8 cellular contexts compared by ENCODE assay signal in the genomic region with DNA sequence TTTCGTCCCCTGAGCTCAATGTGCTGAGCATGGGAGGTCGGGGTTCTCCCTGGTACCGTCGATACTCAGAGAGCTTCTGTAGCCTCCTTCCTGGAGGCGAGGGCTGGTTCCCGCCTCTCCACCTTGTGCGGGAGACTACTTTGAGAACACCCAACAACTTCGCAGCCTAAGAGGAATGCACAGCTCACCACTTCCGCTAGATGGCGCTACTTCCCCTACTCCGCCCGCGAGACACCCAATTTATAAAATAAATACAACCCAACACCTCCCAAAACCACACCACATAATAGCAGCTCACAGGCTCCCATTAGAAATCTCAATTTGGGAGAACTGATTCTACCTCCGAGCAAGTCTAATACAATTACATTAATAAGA. TPM values are rescaled to one million over a fixed set of nuclear protein-coding genes. Genes with fewer than 3 reads are reported as not detected.
A peak's percentile ranks its signal among the peaks of the same experiment; 100 is the strongest.
DNase-seq lines count a peak whose midpoint lies in the region; ATAC-seq, FAIRE-seq and TF ChIP-seq lines count a peak whose summit lies in the region.

No MANE protein-coding gene starts in this region.

- no peak for DNase-seq in LNCaP clone FGC (ENCODE audit: low read depth)
- peak; percentile 71 for DNase-seq in SKM-1 treated with dmso at 0.1 percent for 144 hours (lab: John Stamatoyannopoulos, UW; ENCODE audit: unreplicated experiment)
- DNase-seq in adipocyte (ENCODE audit: low read depth): peak; percentile 73
- DNase-seq in right cardiac atrium: peak; percentile 64 to 90 (median 83)
- DNase-seq in prostate gland (ENCODE audit: low spot score): peak; percentile 67
- DNase-seq in urothelium cell line (ENCODE audit: low spot score): peak; percentile 80

- TF ChIP-seq CTCF in LNCaP clone FGC (IDR thresholded peaks at IDR 0.05; ENCODE audit: control insufficient read depth, extremely low read depth, insufficient read depth): peak; percentile 94
- TF ChIP-seq CTCF in prostate gland (IDR thresholded peaks at IDR 0.05): peak; percentile 86 to 95 (median 88)

- TF ChIP-seq POLR2A in prostate gland (IDR thresholded peaks at IDR 0.05): no peak

- peak; percentile 93 for FAIRE-seq in urothelium cell line (lab: Jason Lieb, UNC)

- ATAC-seq in GM19452 (IDR thresholded peaks at IDR 0.05; ENCODE audit: unreplicated experiment) (peak; percentile 55), right cardiac atrium (peak; percentile 71 to 78)

- peak overlapping the region; percentile 88 for H3K4me3 ChIP-seq in BLaER1
- H3K4me3 ChIP-seq in LNCaP clone FGC (ENCODE audit: low read depth, low read length): no peak overlapping the region
- peak overlapping the region; percentile 65 for H3K4me3 ChIP-seq in adipocyte (ENCODE audit: low read length)
- peak overlapping the region; percentile 89 for H3K4me3 ChIP-seq in right cardiac atrium (ENCODE audit: low read length)
- H3K4me3 ChIP-seq in prostate gland: peak overlapping the region; percentile 40 to 50

- H3K9me3 ChIP-seq in BLaER1 (no peaks in the 10 kb centered on the region), adipocyte (ENCODE audit: control insufficient read depth, low read length) (no peaks in the 10 kb centered on the region), right cardiac atrium (ENCODE audit: control insufficient read depth, low read length) (no peaks in the 10 kb centered on the region), prostate gland (no peaks in the 10 kb centered on the region)

- H3K36me3 ChIP-seq in BLaER1 (peaks cover 40% of the 10 kb centered on the region), adipocyte (ENCODE audit: control insufficient read depth, insufficient read depth, low read length, severe bottlenecking) (no peaks in the 10 kb centered on the region), prostate gland (no peaks in the 10 kb centered on the region)

- H3K27me3 ChIP-seq in BLaER1: no peaks in the 10 kb centered on the region
- H3K27me3 ChIP-seq in adipocyte (replicated peaks; ENCODE audit: control insufficient read depth, insufficient read depth, low read length): peaks cover 42% of the 10 kb centered on the region
- no peaks in the 10 kb centered on the region for H3K27me3 ChIP-seq in right cardiac atrium (ENCODE audit: control insufficient read depth, insufficient read depth)
- H3K27me3 ChIP-seq in prostate gland (replicated peaks; ENCODE audit: insufficient read depth): no peaks in the 10 kb centered on the region

- intact Hi-C loops in right cardiac atrium (cut with DNase I): loop anchor here in 1 of 4 donors (5.0 to 10.0 kb wide), 2 partner anchors 51 to 247 kb away; no protein-coding TSS in a partner anchor
- intact Hi-C loops in prostate gland (cut with DNase I): loop anchor here (5.0 to 10.0 kb wide), 4 partner anchors 51 to 1034 kb away; no protein-coding TSS in a partner anchor

- under 1% methylated on average over 14 of the region's 14 CpGs for WGBS in right cardiac atrium
- 2% methylated on average over 14 of the region's 14 CpGs for WGBS in prostate gland

- H4K20me1 ChIP-seq in BLaER1: peaks cover 49% of the 10 kb centered on the region

- peak overlapping the region; percentile 89 for H3K9ac ChIP-seq in BLaER1
- H3K9ac ChIP-seq in adipocyte (ENCODE audit: low read length): no peak overlapping the region

- H3K4me1 ChIP-seq in BLaER1 (peaks cover 71% of the 10 kb centered on the region), adipocyte (ENCODE audit: control insufficient read depth, insufficient read depth, low read length) (peaks cover 11% of the 10 kb centered on the region), right cardiac atrium (ENCODE audit: control insufficient read depth, insufficient read depth, low read length) (no peaks in the 10 kb centered on the region), prostate gland (replicated peaks) (no peaks in the 10 kb centered on the region)

- peak overlapping the region; percentile 98 for H3K4me2 ChIP-seq in BLaER1

- peak overlapping the region; percentile 89 for H3K27ac ChIP-seq in BLaER1
- H3K27ac ChIP-seq in right cardiac atrium (ENCODE audit: low read length): no peak overlapping the region
- H3K27ac ChIP-seq in prostate gland: peak overlapping the region in 1 of 2 donors; percentile 53

RNA-seq across cellular contexts. Expression of gene RGMA, which starts 1.2 kb away (rescaled TPM):
- total RNA-seq in right cardiac atrium (10 to 100 TPM in 3 of 4 donors, 1 to 10 TPM in 1; 9.2 to 16.4 (median 12.8) TPM), prostate gland (10 to 100 TPM; 10.3 to 93.8 TPM)
- 10.8 TPM for polyA plus RNA-seq in right cardiac atrium
